ENCODE assay signal across 1 cellular context in the genomic region with DNA sequence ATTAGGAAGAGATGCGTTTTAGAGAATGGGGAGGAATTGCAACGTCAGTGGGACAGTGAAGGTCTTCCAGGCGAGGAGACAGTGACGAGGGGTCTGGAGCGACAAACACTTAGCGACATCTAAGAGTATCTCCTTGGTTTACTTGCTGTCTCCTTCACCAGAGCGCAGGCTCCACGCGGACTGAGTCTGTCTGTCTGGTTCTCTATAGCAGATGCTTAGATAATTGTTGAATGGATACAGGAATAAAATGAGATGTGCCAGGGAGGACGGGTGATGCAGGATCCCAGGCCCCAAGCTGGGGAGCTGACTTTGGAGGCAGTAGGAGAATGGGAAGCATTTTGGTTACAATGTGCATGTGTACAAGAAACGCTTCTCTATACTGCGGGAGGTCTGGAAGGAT.
TF ChIP-seq lines count a peak whose summit lies in the region.

No MANE protein-coding gene starts in this region.

TF ChIP-seq in GM23338, 12 proteins besides CTCF, POLR2A, EP300 and RAD21 (continued from another document):
- TF ChIP-seq, protein P1, sequence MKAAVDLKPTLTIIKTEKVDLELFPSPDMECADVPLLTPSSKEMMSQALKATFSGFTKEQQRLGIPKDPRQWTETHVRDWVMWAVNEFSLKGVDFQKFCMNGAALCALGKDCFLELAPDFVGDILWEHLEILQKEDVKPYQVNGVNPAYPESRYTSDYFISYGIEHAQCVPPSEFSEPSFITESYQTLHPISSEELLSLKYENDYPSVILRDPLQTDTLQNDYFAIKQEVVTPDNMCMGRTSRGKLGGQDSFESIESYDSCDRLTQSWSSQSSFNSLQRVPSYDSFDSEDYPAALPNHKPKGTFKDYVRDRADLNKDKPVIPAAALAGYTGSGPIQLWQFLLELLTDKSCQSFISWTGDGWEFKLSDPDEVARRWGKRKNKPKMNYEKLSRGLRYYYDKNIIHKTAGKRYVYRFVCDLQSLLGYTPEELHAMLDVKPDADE (IDR thresholded peaks at IDR 0.05) = no peak
- TF ChIP-seq EZH2phosphoT487 (IDR thresholded peaks at IDR 0.05; ENCODE audit: unreplicated experiment) (no peak), EZH2 (IDR thresholded peaks at IDR 0.05; ENCODE audit: low read depth, unreplicated experiment) (no peak)
- TF ChIP-seq, protein P2, sequence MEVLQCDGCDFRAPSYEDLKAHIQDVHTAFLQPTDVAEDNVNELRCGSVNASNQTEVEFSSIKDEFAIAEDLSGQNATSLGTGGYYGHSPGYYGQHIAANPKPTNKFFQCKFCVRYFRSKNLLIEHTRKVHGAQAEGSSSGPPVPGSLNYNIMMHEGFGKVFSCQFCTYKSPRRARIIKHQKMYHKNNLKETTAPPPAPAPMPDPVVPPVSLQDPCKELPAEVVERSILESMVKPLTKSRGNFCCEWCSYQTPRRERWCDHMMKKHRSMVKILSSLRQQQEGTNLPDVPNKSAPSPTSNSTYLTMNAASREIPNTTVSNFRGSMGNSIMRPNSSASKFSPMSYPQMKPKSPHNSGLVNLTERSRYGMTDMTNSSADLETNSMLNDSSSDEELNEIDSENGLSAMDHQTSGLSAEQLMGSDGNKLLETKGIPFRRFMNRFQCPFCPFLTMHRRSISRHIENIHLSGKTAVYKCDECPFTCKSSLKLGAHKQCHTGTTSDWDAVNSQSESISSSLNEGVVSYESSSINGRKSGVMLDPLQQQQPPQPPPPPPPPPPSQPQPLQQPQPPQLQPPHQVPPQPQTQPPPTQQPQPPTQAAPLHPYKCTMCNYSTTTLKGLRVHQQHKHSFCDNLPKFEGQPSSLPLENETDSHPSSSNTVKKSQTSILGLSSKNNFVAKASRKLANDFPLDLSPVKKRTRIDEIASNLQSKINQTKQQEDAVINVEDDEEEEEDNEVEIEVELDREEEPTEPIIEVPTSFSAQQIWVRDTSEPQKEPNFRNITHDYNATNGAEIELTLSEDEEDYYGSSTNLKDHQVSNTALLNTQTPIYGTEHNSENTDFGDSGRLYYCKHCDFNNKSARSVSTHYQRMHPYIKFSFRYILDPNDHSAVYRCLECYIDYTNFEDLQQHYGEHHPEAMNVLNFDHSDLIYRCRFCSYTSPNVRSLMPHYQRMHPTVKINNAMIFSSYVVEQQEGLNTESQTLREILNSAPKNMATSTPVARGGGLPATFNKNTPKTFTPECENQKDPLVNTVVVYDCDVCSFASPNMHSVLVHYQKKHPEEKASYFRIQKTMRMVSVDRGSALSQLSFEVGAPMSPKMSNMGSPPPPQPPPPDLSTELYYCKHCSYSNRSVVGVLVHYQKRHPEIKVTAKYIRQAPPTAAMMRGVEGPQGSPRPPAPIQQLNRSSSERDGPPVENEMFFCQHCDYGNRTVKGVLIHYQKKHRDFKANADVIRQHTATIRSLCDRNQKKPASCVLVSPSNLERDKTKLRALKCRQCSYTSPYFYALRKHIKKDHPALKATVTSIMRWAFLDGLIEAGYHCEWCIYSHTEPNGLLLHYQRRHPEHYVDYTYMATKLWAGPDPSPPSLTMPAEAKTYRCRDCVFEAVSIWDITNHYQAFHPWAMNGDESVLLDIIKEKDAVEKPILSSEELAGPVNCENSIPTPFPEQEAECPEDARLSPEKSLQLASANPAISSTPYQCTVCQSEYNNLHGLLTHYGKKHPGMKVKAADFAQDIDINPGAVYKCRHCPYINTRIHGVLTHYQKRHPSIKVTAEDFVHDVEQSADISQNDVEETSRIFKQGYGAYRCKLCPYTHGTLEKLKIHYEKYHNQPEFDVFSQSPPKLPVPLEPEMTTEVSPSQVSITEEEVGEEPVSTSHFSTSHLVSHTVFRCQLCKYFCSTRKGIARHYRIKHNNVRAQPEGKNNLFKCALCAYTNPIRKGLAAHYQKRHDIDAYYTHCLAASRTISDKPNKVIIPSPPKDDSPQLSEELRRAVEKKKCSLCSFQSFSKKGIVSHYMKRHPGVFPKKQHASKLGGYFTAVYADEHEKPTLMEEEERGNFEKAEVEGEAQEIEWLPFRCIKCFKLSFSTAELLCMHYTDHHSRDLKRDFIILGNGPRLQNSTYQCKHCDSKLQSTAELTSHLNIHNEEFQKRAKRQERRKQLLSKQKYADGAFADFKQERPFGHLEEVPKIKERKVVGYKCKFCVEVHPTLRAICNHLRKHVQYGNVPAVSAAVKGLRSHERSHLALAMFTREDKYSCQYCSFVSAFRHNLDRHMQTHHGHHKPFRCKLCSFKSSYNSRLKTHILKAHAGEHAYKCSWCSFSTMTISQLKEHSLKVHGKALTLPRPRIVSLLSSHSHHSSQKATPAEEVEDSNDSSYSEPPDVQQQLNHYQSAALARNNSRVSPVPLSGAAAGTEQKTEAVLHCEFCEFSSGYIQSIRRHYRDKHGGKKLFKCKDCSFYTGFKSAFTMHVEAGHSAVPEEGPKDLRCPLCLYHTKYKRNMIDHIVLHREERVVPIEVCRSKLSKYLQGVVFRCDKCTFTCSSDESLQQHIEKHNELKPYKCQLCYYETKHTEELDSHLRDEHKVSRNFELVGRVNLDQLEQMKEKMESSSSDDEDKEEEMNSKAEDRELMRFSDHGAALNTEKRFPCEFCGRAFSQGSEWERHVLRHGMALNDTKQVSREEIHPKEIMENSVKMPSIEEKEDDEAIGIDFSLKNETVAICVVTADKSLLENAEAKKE (CRISPR knock-in tag; IDR thresholded peaks at IDR 0.05) = no peak
TF ChIP-seq in GM23338: peak in this region for 0.
